Comparison of ENCODE assay signal across 8 cellular contexts in the genomic region with DNA sequence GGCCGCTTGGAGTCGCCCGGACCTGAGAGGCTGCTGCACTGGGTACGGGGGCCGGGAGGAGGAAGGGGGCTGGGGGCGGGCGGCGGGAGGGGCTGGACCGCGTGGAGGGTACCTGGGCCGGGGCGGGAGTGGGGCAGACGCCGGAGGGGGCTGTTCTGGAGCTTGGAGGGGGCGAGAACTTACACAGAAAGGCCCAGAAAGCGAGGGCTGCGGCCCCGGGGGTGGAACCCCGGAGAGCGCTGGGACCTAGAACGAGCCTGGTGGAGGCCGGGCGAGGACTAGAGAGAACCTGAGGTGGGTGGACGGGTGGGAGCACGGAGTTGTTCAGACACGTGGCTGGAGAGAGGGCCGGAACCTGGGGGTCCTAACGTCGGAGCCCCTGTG. TPM values are rescaled to one million over a fixed set of nuclear protein-coding genes. Genes with fewer than 3 reads are reported as not detected.
DNase-seq lines count a peak whose midpoint lies in the region; ATAC-seq and TF ChIP-seq lines count a peak whose summit lies in the region.

No MANE protein-coding gene starts in this region.

- H3K9me3 ChIP-seq in HUES64 (ENCODE audit: insufficient read depth, low read depth, low read length) (no peaks in the 10 kb centered on the region), breast epithelium (no peaks in the 10 kb centered on the region), mesodermal cell (ENCODE audit: control insufficient read depth, low read length) (no peaks in the 10 kb centered on the region)

- no peak for TF ChIP-seq POLR2A in breast epithelium (IDR thresholded peaks at IDR 0.05)

- TF ChIP-seq CTCF in 22Rv1 (IDR thresholded peaks at IDR 0.05) (no peak), breast epithelium (IDR thresholded peaks at IDR 0.05) (no peak)

- H3K4me3 ChIP-seq in HUES64 (ENCODE audit: low read length) = peak overlapping the region; percentile 99
- peak overlapping the region; percentile 90 to 99 (median 93) for H3K4me3 ChIP-seq in breast epithelium
- H3K4me3 ChIP-seq in mesodermal cell (ENCODE audit: extremely low read depth, insufficient read depth, low read length, poor library complexity, severe bottlenecking) = peak overlapping the region; percentile 91

- peak overlapping the region; percentile 97 for H3K27ac ChIP-seq in 22Rv1
- H3K27ac ChIP-seq in HUES64 (ENCODE audit: low read depth, low read length) = peak overlapping the region; percentile 75
- peak overlapping the region; percentile 94 to 98 for H3K27ac ChIP-seq in breast epithelium
- peak overlapping the region; percentile 51 for H3K27ac ChIP-seq in mesodermal cell (ENCODE audit: low read depth, low read length, severe bottlenecking)

- peak overlapping the region; percentile 94 for H3K9ac ChIP-seq in HUES64 (ENCODE audit: low read depth, low read length)

- 1% methylated on average over 29 of the region's 29 CpGs for WGBS in HUES64
- 1 to 2% methylated on average over 17 of the region's 29 CpGs for WGBS in mesodermal cell (ENCODE audit: insufficient coverage in 2 of 2), 2 experiments

- intact Hi-C loops in breast epithelium (cut with DNase I; ENCODE audit: low total_unique reads) = no loop called here

- peaks cover 2% of the 10 kb centered on the region; the same call in 1 of the 2 replicates for H3K4me1 ChIP-seq in HUES64 (ENCODE audit: insufficient read depth, low read length)
- peaks cover 11 to 13% of the 10 kb centered on the region in 2 donors for H3K4me1 ChIP-seq in breast epithelium
- H3K4me1 ChIP-seq in mesodermal cell (ENCODE audit: control insufficient read depth, insufficient read depth, low read length, poor library complexity, severe bottlenecking) = peaks cover 18% of the 10 kb centered on the region

- H3K27me3 ChIP-seq in HUES64 (ENCODE audit: insufficient read depth, low read length) (no peaks in the 10 kb centered on the region), breast epithelium (no peaks in the 10 kb centered on the region)

- H3K36me3 ChIP-seq in HUES64 (ENCODE audit: insufficient read depth, low read length) = peaks cover 14% of the 10 kb centered on the region
- H3K36me3 ChIP-seq in breast epithelium = no peaks in the 10 kb centered on the region
- H3K36me3 ChIP-seq in mesodermal cell (ENCODE audit: control insufficient read depth, insufficient read depth, low read length) = peaks cover 25% of the 10 kb centered on the region

- DNase-seq in breast epithelium (ENCODE audit: low spot score in 2 of 2) = no peak
- no peak for DNase-seq in kidney glomerular epithelial cell (lab: John Stamatoyannopoulos, UW)
- DNase-seq in NCI-H748 treated with DMSO at 0.1 percent for 48 hours (lab: John Stamatoyannopoulos, UW) = no peak

- ATAC-seq in GM21737 (IDR thresholded peaks at IDR 0.05; ENCODE audit: unreplicated experiment) (no peak), GM19035 (IDR thresholded peaks at IDR 0.05; ENCODE audit: unreplicated experiment) (no peak)

RNA-seq across cellular contexts. Expression of gene ZNF581, which starts 0.3 kb away (rescaled TPM):
- polyA plus RNA-seq in HUES64 (2013, experiment 1 of 2) = 34.8 TPM
- polyA plus RNA-seq in HUES64 (2013, experiment 2 of 2) = 47.0 TPM
- 10 to 100 TPM; 10.7 to 16.8 (median 16.7) TPM for total RNA-seq in breast epithelium
- polyA plus RNA-seq in mesodermal cell (2013, experiment 1 of 2) = 55.6 TPM
- polyA plus RNA-seq in mesodermal cell (2013, experiment 2 of 2) = 47.0 TPM

RNA-seq across cellular contexts. Expression of gene ZNF580, which starts 2.9 kb away (rescaled TPM):
- polyA plus RNA-seq in HUES64 (2013, experiment 1 of 2) = 15.0 TPM
- polyA plus RNA-seq in HUES64 (2013, experiment 2 of 2) = 21.9 TPM
- total RNA-seq in breast epithelium = 10 to 100 TPM; 21.0 to 24.3 (median 22.4) TPM
- 37.5 TPM for polyA plus RNA-seq in mesodermal cell (2013, experiment 1 of 2)
- 29.0 TPM for polyA plus RNA-seq in mesodermal cell (2013, experiment 2 of 2)

RNA-seq across cellular contexts. Expression of gene CCDC106, which starts 4.3 kb away (rescaled TPM):
- polyA plus RNA-seq in HUES64 (2013, experiment 1 of 2) = 8.7 TPM
- 12.6 TPM for polyA plus RNA-seq in HUES64 (2013, experiment 2 of 2)
- total RNA-seq in breast epithelium = 10 to 100 TPM in 2 of 3 donors, 1 to 10 TPM in 1; 7.9 to 10.5 (median 10.2) TPM
- 16.0 TPM for polyA plus RNA-seq in mesodermal cell (2013, experiment 1 of 2)
- 13.4 TPM for polyA plus RNA-seq in mesodermal cell (2013, experiment 2 of 2)

RNA-seq across cellular contexts. Expression of gene U2AF2, which starts 11.1 kb away (rescaled TPM):
- polyA plus RNA-seq in HUES64 (2013, experiment 1 of 2) = 201 TPM
- 158 TPM for polyA plus RNA-seq in HUES64 (2013, experiment 2 of 2)
- total RNA-seq in breast epithelium = 10 to 100 TPM; 82.5 to 93.4 (median 85.3) TPM
- 145 TPM for polyA plus RNA-seq in mesodermal cell (2013, experiment 1 of 2)
- 128 TPM for polyA plus RNA-seq in mesodermal cell (2013, experiment 2 of 2)

RNA-seq across cellular contexts. Expression of gene ZNF784, which starts 19.4 kb away (rescaled TPM):
- 7.1 TPM for polyA plus RNA-seq in HUES64 (2013, experiment 1 of 2)
- 10.1 TPM for polyA plus RNA-seq in HUES64 (2013, experiment 2 of 2)
- 1 to 10 TPM; 2.6 to 6.7 (median 4.9) TPM for total RNA-seq in breast epithelium
- polyA plus RNA-seq in mesodermal cell (2013, experiment 1 of 2) = 7.0 TPM
- polyA plus RNA-seq in mesodermal cell (2013, experiment 2 of 2) = 5.4 TPM
